ENCODE assay signal across 9 cellular contexts in genomic region chr15:48643776-48644497, GRCh38. TPM values are rescaled to one million over a fixed set of nuclear protein-coding genes. Genes with fewer than 3 reads are reported as not detected.
DNase-seq lines count a peak whose midpoint lies in the region; ATAC-seq and TF ChIP-seq lines count a peak whose summit lies in the region.
"Had no signal": no experiment of that assay in that cellular context is flagged by ENCODE, and none has a peak within 500 bp of the region (broad histone marks: within the 10 kb centered on the region; RNA-seq: fewer than 3 reads in every experiment).

No MANE protein-coding gene starts in this region.

- H3K4me3 Mint-ChIP-seq in brain, result peak overlapping the region; percentile 84 to 92 (median 86)

- no peak for TF ChIP-seq CTCF in SK-N-SH (IDR thresholded peaks at IDR 0.05)
- TF ChIP-seq CTCF in brain (conservative IDR thresholded peaks at IDR 0.05), result no peak
- no peak for TF ChIP-seq CTCF in lower lobe of right lung (IDR thresholded peaks at IDR 0.05)
- TF ChIP-seq CTCF in testis (IDR thresholded peaks at IDR 0.05), result no peak

- H3K27me3 ChIP-seq in SK-N-SH (ENCODE audit: insufficient read depth), result no peaks in the 10 kb centered on the region
- H3K27me3 ChIP-seq in lower lobe of right lung (ENCODE audit: low read depth), result peaks cover 26% of the 10 kb centered on the region
- H3K27me3 ChIP-seq in testis, result no peaks in the 10 kb centered on the region

- peaks cover 58% of the 10 kb centered on the region for H3K4me1 Mint-ChIP-seq in brain

- H3K9me2 ChIP-seq in SK-N-SH, result no peaks in the 10 kb centered on the region

- H3K4me3 ChIP-seq in SK-N-SH (ENCODE audit: low read depth in 2 of 2, low read length in 1 of 2) (peak overlapping the region; percentile 75 to 96), lower lobe of right lung (peak overlapping the region; percentile 72), testis (peak overlapping the region; percentile 82 to 94)

- intact Hi-C loops in lower lobe of right lung (cut with DNase I), result no loop called here
- intact Hi-C loops in testis (cut with DNase I; ENCODE audit: low total_unique reads), result no loop called here

- H2AFZ ChIP-seq in SK-N-SH (ENCODE audit: low read depth), result no peak overlapping the region

- peaks cover 5% of the 10 kb centered on the region for H3K36me3 Mint-ChIP-seq in brain

- POLR2A ChIA-PET in SK-N-SH (lab: Yijun Ruan, JAX), result no interaction called here

- H3K9me3 ChIP-seq in SK-N-SH (no peaks in the 10 kb centered on the region), lower lobe of right lung (no peaks in the 10 kb centered on the region), testis (no peaks in the 10 kb centered on the region)

- H3K4me1 ChIP-seq in SK-N-SH (ENCODE audit: control insufficient read depth in 1 of 2, insufficient read depth in 2 of 2, low read depth in 1 of 2, low read length in 1 of 2) (peaks cover 15 to 20% of the 10 kb centered on the region in 2 experiments), lower lobe of right lung (peaks cover 27% of the 10 kb centered on the region), testis (peaks cover 11% of the 10 kb centered on the region)

- WGBS in SK-N-SH (ENCODE audit: low lambda C conversion rate), result 23% methylated on average over 12 of the region's 12 CpGs
- 10 to 22% methylated on average over 12 of the region's 12 CpGs for WGBS in testis, 2 donors

- peaks cover 27% of the 10 kb centered on the region for H3F3A ChIP-seq in SK-N-SH (replicated peaks; ENCODE audit: insufficient read depth)

- CTCF ChIA-PET in SK-N-SH (lab: Yijun Ruan, JAX), result interaction anchor here (0.6 to 2.2 kb wide), 3 partner anchors 140 to 285 kb away, joined by 3 to 12 read pairs (median 3); partner anchors contain the start of gene CEP152

- peak overlapping the region; percentile 82 for H3K4me2 ChIP-seq in SK-N-SH

- peaks cover 83% of the 10 kb centered on the region for H3K79me2 ChIP-seq in SK-N-SH (ENCODE audit: insufficient read depth)

- H3K9me3 Mint-ChIP-seq in brain, result no peaks in the 10 kb centered on the region

- DNase-seq in SK-N-SH (no peak), lower lobe of right lung (no peak), testis (no peak), putamen (ENCODE audit: low spot score) (no peak), GM19238 (ENCODE audit: insufficient read length, low spot score) (no peak)
- DNase-seq: NCI-H774 had no signal

- H3K27me3 Mint-ChIP-seq in brain, result peaks cover 36% of the 10 kb centered on the region

- TF ChIP-seq EP300 in SK-N-SH (IDR thresholded peaks at IDR 0.05; ENCODE audit: borderline replicate concordance in 1 of 2, low read depth in 1 of 2, low read length in 1 of 2), result no peak

- no peak for TF ChIP-seq POLR2A in testis (IDR thresholded peaks at IDR 0.05)

- H3K27ac Mint-ChIP-seq in brain, result peak overlapping the region in 4 of 5 experiments; percentile 4 to 89 (median 69)

- ATAC-seq in SK-N-SH treated with all-trans-retinoic acid at 6 μM for 48 hours (no peak), lower lobe of right lung (no peak), GM19328 (IDR thresholded peaks at IDR 0.05; ENCODE audit: unreplicated experiment) (no peak)

- H3K27ac ChIP-seq in SK-N-SH (ENCODE audit: low read depth in 2 of 2, low read length in 1 of 2) (peak overlapping the region; percentile 89 to 91), lower lobe of right lung (peak overlapping the region; percentile 86), testis (peak overlapping the region; percentile 96 to 98)

- H3K9ac ChIP-seq in SK-N-SH, result peak overlapping the region; percentile 94

- H3K36me3 ChIP-seq in SK-N-SH (replicated peaks in 1 of 2; ENCODE audit: control insufficient read depth in 1 of 2, insufficient read depth in 2 of 2, low read length in 1 of 2) (peaks cover 24 to 49% of the 10 kb centered on the region in 2 experiments), lower lobe of right lung (no peaks in the 10 kb centered on the region), testis (ENCODE audit: low read depth, missing control alignments) (no peaks in the 10 kb centered on the region)

- no peak for TF ChIP-seq RAD21 in SK-N-SH (IDR thresholded peaks at IDR 0.05; ENCODE audit: low read length)

- peaks cover 42% of the 10 kb centered on the region for H4K20me1 ChIP-seq in SK-N-SH (ENCODE audit: insufficient read depth)

TF ChIP-seq in SK-N-SH, 30 proteins besides CTCF, POLR2A, EP300 and RAD21:
- no peak for TF ChIP-seq FOSL2 (IDR thresholded peaks at IDR 0.05; ENCODE audit: borderline replicate concordance, low read depth)
- no peak for TF ChIP-seq CHD2 (IDR thresholded peaks at IDR 0.05; ENCODE audit: low read length, partially characterized antibody)
- TF ChIP-seq GABPA (IDR thresholded peaks at IDR 0.05; ENCODE audit: low read depth), result no peak
- no peak for TF ChIP-seq SMC3 (IDR thresholded peaks at IDR 0.05; ENCODE audit: low read depth, low read length)
- no peak for TF ChIP-seq TEAD4 (IDR thresholded peaks at IDR 0.05; ENCODE audit: borderline replicate concordance, insufficient read depth)
- no peak for TF ChIP-seq FOXM1 (IDR thresholded peaks at IDR 0.05; ENCODE audit: low read depth)
- TF ChIP-seq YY1 (IDR thresholded peaks at IDR 0.05; ENCODE audit: low read depth), result no peak
- no peak for TF ChIP-seq ELF1 (IDR thresholded peaks at IDR 0.05)
- no peak for TF ChIP-seq NRF1 (IDR thresholded peaks at IDR 0.05; ENCODE audit: low read depth, low read length)
- no peak for TF ChIP-seq USF2 (IDR thresholded peaks at IDR 0.05; ENCODE audit: borderline replicate concordance, low read depth, low read length)
- no peak for TF ChIP-seq PBX3 (IDR thresholded peaks at IDR 0.05)
- no peak for TF ChIP-seq FOXJ3 (CRISPR knock-in tag; IDR thresholded peaks at IDR 0.05)

TF ChIP-seq in SK-N-SH treated with all-trans-retinoic acid at 6 μM for 48 hours, 23 proteins besides CTCF, POLR2A, EP300 and RAD21:
- TF ChIP-seq TCF4 (CRISPR knock-in tag; IDR thresholded peaks at IDR 0.05; ENCODE audit: borderline replicate concordance) (no peak), OSR1 (CRISPR knock-in tag; IDR thresholded peaks at IDR 0.05) (no peak), CREB5 (CRISPR knock-in tag; IDR thresholded peaks at IDR 0.05; ENCODE audit: low read depth) (no peak), ZC3H10 (CRISPR knock-in tag; IDR thresholded peaks at IDR 0.05) (no peak), GLIS3 (CRISPR knock-in tag; IDR thresholded peaks at IDR 0.05) (no peak), CSRNP3 (CRISPR knock-in tag; IDR thresholded peaks at IDR 0.05) (no peak)
TF ChIP-seq in SK-N-SH treated with all-trans-retinoic acid at 6 μM for 48 hours: peak in this region for 0.

RNA-seq across cellular contexts. Expression of gene FBN1, which starts 1.6 kb away (rescaled TPM):
- polyA plus RNA-seq in SK-N-SH (2012; rRNA removed), result 248 and 298 TPM in 2 replicates
- polyA plus RNA-seq in SK-N-SH (2012; cell fraction: cytosol; rRNA removed), result 185 and 239 TPM in 2 replicates
- 255 and 545 TPM in 2 replicates for polyA plus RNA-seq in SK-N-SH (2012; cell fraction: nucleus; rRNA removed)
- 5.1 TPM for polyA plus RNA-seq in brain (ENCODE audit: insufficient read depth, low read depth, low replicate concordance)
- 75.3 TPM for total RNA-seq in lower lobe of right lung
- total RNA-seq in testis, result 10 to 100 TPM; 48.5 to 68.7 TPM
- polyA plus RNA-seq in testis (ENCODE audit: insufficient read depth, low read depth, low replicate concordance), result 77.1 TPM

Comparison
In these comparisons a context has a peak if more than half of its experiments do, and no peak if none do; other contexts are left out.
1. RNA of gene FBN1, which starts 1.6 kb away (polyA plus RNA-seq): 185 to 545 TPM in SK-N-SH and 77.1 TPM in testis (single experiment); 5.1 TPM in brain (single experiment); every median in the first group is over 10 times any median in the second.
2. Peak in every context shown above with its lines, with median percentiles within 50 percentile points of each other: H3K27ac ChIP-seq and H3K4me3 ChIP-seq.